ENCODE assay signal across 13 cellular contexts in genomic region chr20:32463642-32464400, GRCh38.
DNase-seq lines count a peak whose midpoint lies in the region; ATAC-seq and TF ChIP-seq lines count a peak whose summit lies in the region.
"Had no signal": no experiment of that assay in that cellular context is flagged by ENCODE, and none has a peak within 500 bp of the region (broad histone marks: within the 10 kb centered on the region; RNA-seq: fewer than 3 reads in every experiment).

No MANE protein-coding gene starts in this region.

- intact Hi-C loops in esophagus muscularis mucosa (cut with DNase I): no loop called here

- ATAC-seq in natural killer cell treated with Interleukin-12 subunit alpha and Interleukin-12 subunit beta and Interleukin-15 and Interleukin-18, amount 100 ng/mL, for 72 hours: no peak
- ATAC-seq in GM19397 (IDR thresholded peaks at IDR 0.05; ENCODE audit: unreplicated experiment): no peak

- TF ChIP-seq CTCF in esophagus muscularis mucosa (IDR thresholded peaks at IDR 0.05) (no peak), GM10248 (IDR thresholded peaks at IDR 0.05; ENCODE audit: control extremely low read depth, extremely low read depth, low read depth, missing control alignments) (no peak)

- H3K9ac ChIP-seq in NT2/D1 (ENCODE audit: insufficient read length, low read depth): peak overlapping the region; percentile 32
- H3K9ac ChIP-seq: parathyroid adenoma had no signal

- no peaks in the 10 kb centered on the region for H3K9me3 ChIP-seq in NT2/D1 (ENCODE audit: insufficient read depth, low read length)
- H3K9me3 ChIP-seq in esophagus muscularis mucosa: no peaks in the 10 kb centered on the region

- H3K4me1 ChIP-seq in NT2/D1 (ENCODE audit: insufficient read depth, insufficient read length): peaks cover 28% of the 10 kb centered on the region
- H3K4me1 ChIP-seq in esophagus muscularis mucosa: peaks cover 52 to 72% (median 64%) of the 10 kb centered on the region in 4 donors
- H3K4me1 ChIP-seq: parathyroid adenoma had no signal

- H3K36me3 ChIP-seq in NT2/D1 (ENCODE audit: insufficient read depth, insufficient read length, low read length): peaks cover 18% of the 10 kb centered on the region
- peaks cover 0 to 4% (median 0%) of the 10 kb centered on the region in 4 donors for H3K36me3 ChIP-seq in esophagus muscularis mucosa

- 45% methylated on average over 10 of the region's 28 CpGs for WGBS in esophagus muscularis mucosa

- no peak for TF ChIP-seq EP300 in esophagus muscularis mucosa (IDR thresholded peaks at IDR 0.05)

- H3K4me3 Mint-ChIP-seq in natural killer cell treated with Interleukin-12 subunit alpha and Interleukin-12 subunit beta and Interleukin-15 and Interleukin-18, amount 100 ng/mL, for 72 hours: no peak overlapping the region

- H3K27me3 Mint-ChIP-seq in natural killer cell treated with Interleukin-12 subunit alpha and Interleukin-12 subunit beta and Interleukin-15 and Interleukin-18, amount 100 ng/mL, for 72 hours: no peaks in the 10 kb centered on the region

- H3K4me1 Mint-ChIP-seq in natural killer cell treated with Interleukin-12 subunit alpha and Interleukin-12 subunit beta and Interleukin-15 and Interleukin-18, amount 100 ng/mL, for 72 hours (ENCODE audit: low read depth in 2 of 2): peaks cover 0 to 8% of the 10 kb centered on the region in 2 donors

- H3K27ac ChIP-seq in esophagus muscularis mucosa (replicated peaks in 1 of 4) (peak overlapping the region; percentile 77 to 85 (median 82)), substantia nigra (ENCODE audit: low read depth, low read length, poor library complexity, severe bottlenecking) (peak overlapping the region; percentile 100)
- H3K27ac ChIP-seq: parathyroid adenoma had no signal

- H3K9me3 Mint-ChIP-seq in natural killer cell treated with Interleukin-12 subunit alpha and Interleukin-12 subunit beta and Interleukin-15 and Interleukin-18, amount 100 ng/mL, for 72 hours: no peaks in the 10 kb centered on the region

- TF ChIP-seq POLR2A in esophagus muscularis mucosa (IDR thresholded peaks at IDR 0.05; ENCODE audit: low read depth): no peak

- H3K27ac Mint-ChIP-seq in natural killer cell treated with Interleukin-12 subunit alpha and Interleukin-12 subunit beta and Interleukin-15 and Interleukin-18, amount 100 ng/mL, for 72 hours: no peak overlapping the region

- H3K4me3 ChIP-seq in NT2/D1 (ENCODE audit: insufficient read length, low read depth): no peak overlapping the region
- peak overlapping the region in 3 of 4 donors; percentile 6 to 22 (median 18) for H3K4me3 ChIP-seq in esophagus muscularis mucosa
- H3K4me3 ChIP-seq: coronary artery had no signal

- CTCF ChIA-PET in GM10248 (lab: Yijun Ruan, JAX): interaction anchor here (1.2 kb wide), 1 partner anchor 92 kb away, joined by 3 read pairs; no protein-coding TSS in a partner anchor

- H3K36me3 Mint-ChIP-seq in natural killer cell treated with Interleukin-12 subunit alpha and Interleukin-12 subunit beta and Interleukin-15 and Interleukin-18, amount 100 ng/mL, for 72 hours: no peaks in the 10 kb centered on the region

- H3K27me3 ChIP-seq in NT2/D1 (ENCODE audit: insufficient read depth, insufficient read length): no peaks in the 10 kb centered on the region
- no peaks in the 10 kb centered on the region for H3K27me3 ChIP-seq in esophagus muscularis mucosa

- POLR2A ChIA-PET in GM10248 (lab: Yijun Ruan, JAX): no interaction called here

- no peak for DNase-seq in NT2/D1 (ENCODE audit: low read depth, low spot score)
- DNase-seq in esophagus muscularis mucosa (ENCODE audit: extremely low spot score): no peak
- peak; percentile 78 for DNase-seq in middle frontal gyrus (ENCODE audit: extremely low spot score, low spot score)
- peak; percentile 54 to 99 (median 86) for DNase-seq in substantia nigra (lab: John Stamatoyannopoulos, UW)
- no peak for DNase-seq in NCI-H774 (lab: John Stamatoyannopoulos, UW)
- no peak for DNase-seq in GM10248 (ENCODE audit: extremely low spot score)
- no peak for DNase-seq in natural killer cell treated with Interleukin-12 subunit alpha and Interleukin-12 subunit beta and Interleukin-15 and Interleukin-18, amount 100 ng/mL, for 72 hours (ENCODE audit: low spot score)
- DNase-seq: activated CD4-positive, CD25-positive, alpha-beta regulatory T cell; NCI-H2171 treated with DMSO at 0.1 percent for 48 hours; SHP77 treated with DMSO at 0.1 percent for 48 hours had no signal

Comparison
In these comparisons a context has a peak if more than half of its experiments do, and no peak if none do; other contexts are left out.
1. DNase-seq: peak in middle frontal gyrus (single experiment) and substantia nigra (49 of 49); none in NT2/D1 (single experiment), esophagus muscularis mucosa (single experiment), NCI-H774 (single experiment), GM10248 (single experiment) and natural killer cell treated with Interleukin-12 subunit alpha and Interleukin-12 subunit beta and Interleukin-15 and Interleukin-18, amount 100 ng/mL, for 72 hours (single experiment).